ENCODE assay signal across 17 cellular contexts in the genomic region with DNA sequence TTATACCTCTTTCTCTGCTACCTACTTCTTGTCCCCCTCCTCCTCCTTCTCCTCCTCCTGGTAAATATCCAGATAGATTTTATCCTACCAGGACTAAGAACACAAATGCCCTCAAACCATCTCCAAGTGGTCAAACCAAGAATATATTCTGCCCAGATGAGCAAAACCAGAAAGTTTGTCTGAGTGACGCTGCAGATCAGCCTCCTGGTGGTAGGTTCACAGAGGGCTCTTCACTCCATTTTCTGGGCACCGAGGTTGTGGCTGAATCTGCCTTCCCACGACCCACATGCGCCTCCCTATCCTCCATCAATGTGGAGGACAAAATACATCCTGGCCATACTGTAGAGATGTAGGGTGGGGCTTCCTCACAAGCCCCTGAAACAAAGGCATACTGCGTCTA.
DNase-seq lines count a peak whose midpoint lies in the region; ATAC-seq, FAIRE-seq and TF ChIP-seq lines count a peak whose summit lies in the region.
"Had no signal": no experiment of that assay in that cellular context is flagged by ENCODE, and none has a peak within 500 bp of the region (broad histone marks: within the 10 kb centered on the region; RNA-seq: fewer than 3 reads in every experiment).

No MANE protein-coding gene starts in this region.

- H3K4me3 ChIP-seq in HEK293 (ENCODE audit: low read depth, low read length) (no peak overlapping the region), H1 (ENCODE audit: extremely low read depth in 1 of 4, insufficient read depth in 2 of 4, low read depth in 3 of 4, low read length in 4 of 4) (no peak overlapping the region)
- H3K4me3 ChIP-seq: A549, BLaER1 had no signal

- H2BK120ac ChIP-seq in H1 (replicated peaks; ENCODE audit: low read depth, low read length), result no peak overlapping the region

- H3K27me3 ChIP-seq in H1 (replicated peaks in 1 of 4; ENCODE audit: control insufficient read depth in 3 of 4, extremely low read depth in 1 of 4, insufficient read depth in 3 of 4, low read length in 3 of 4), result no peaks in the 10 kb centered on the region
- H3K27me3 ChIP-seq: BLaER1 had no signal

- peak; percentile 13 to 14; a peak in 2 of 4 replicates for TF ChIP-seq RAD21 in H1 (IDR thresholded peaks at IDR 0.05 in 1 of 2, conservative IDR thresholded peaks at IDR 0.05 in 1 of 2; ENCODE audit: low read depth in 2 of 2, low read length in 2 of 2)

- no peak for TF ChIP-seq POLR2A in H1 (IDR thresholded peaks at IDR 0.05; ENCODE audit: control extremely low read depth in 1 of 2, low read depth in 2 of 2, low read length in 2 of 2)

- no peak overlapping the region for H3K4me2 ChIP-seq in H1 (ENCODE audit: insufficient read depth in 1 of 2, low read depth in 2 of 2, low read length in 2 of 2)
- H3K4me2 ChIP-seq: A549 had no signal

- no peak overlapping the region for H2BK5ac ChIP-seq in H1 (ENCODE audit: low read depth, low read length)

- FAIRE-seq in H1 (lab: Jason Lieb, UNC), result no peak
- FAIRE-seq: A549, H54 had no signal

- no peak overlapping the region for H3K9ac ChIP-seq in H1 (replicated peaks in 1 of 4; ENCODE audit: extremely low read depth in 1 of 4, low read depth in 3 of 4, low read length in 3 of 4)
- H3K9ac ChIP-seq: BLaER1 had no signal

- TF ChIP-seq CTCF in AG09319 (IDR thresholded peaks at IDR 0.05; ENCODE audit: low read depth, low read length), result peak; percentile 5; the same call in 1 of the 2 replicates
- TF ChIP-seq CTCF in HEK293 (tag by site-specific recombination; IDR thresholded peaks at IDR 0.05), result peak; percentile 39
- peak in 1 of 3 experiments; percentile 33; a peak in 2 of 4 replicates for TF ChIP-seq CTCF in H1 (IDR thresholded peaks at IDR 0.05; ENCODE audit: control extremely low read depth in 1 of 3, insufficient read depth in 1 of 3, low read depth in 1 of 3, low read length in 3 of 3)
- peak; percentile 24 for TF ChIP-seq CTCF in osteocyte (IDR thresholded peaks at IDR 0.05)

- POLR2A ChIA-PET in HEK293 (lab: Yijun Ruan, JAX), result no interaction called here
- POLR2A ChIA-PET in H1 (lab: Charles Lee; ENCODE audit: partially characterized antibody), result no interaction called here

- H4K8ac ChIP-seq in H1 (ENCODE audit: extremely low read depth, insufficient read depth, low read length), result no peak overlapping the region

- CTCF ChIA-PET in HEK293 (lab: Yijun Ruan, JAX), result no interaction called here
- CTCF ChIA-PET in H1 (lab: Charles Lee; ENCODE audit: partially characterized antibody), result no interaction called here

- H3K4me1 ChIP-seq in HEK293 (ENCODE audit: control insufficient read depth, insufficient read depth, low read length), result no peaks in the 10 kb centered on the region; the same call in 1 of the 2 replicates
- peaks cover 0 to 8% (median 0%) of the 10 kb centered on the region in 4 experiments; a peak in 4 of 7 replicates for H3K4me1 ChIP-seq in H1 (replicated peaks in 1 of 4; ENCODE audit: control insufficient read depth in 3 of 4, insufficient read depth in 4 of 4, low read length in 3 of 4)

- no peaks in the 10 kb centered on the region for H3K79me1 ChIP-seq in H1 (ENCODE audit: low read depth, low read length)

- H3K4me1 Mint-ChIP-seq in osteocyte (ENCODE audit: unreplicated experiment), result peaks cover 30% of the 10 kb centered on the region
- H3K4me1 Mint-ChIP-seq: CD8-positive, alpha-beta memory T cell had no signal

- H3K27me3 Mint-ChIP-seq in osteocyte (ENCODE audit: unreplicated experiment), result no peaks in the 10 kb centered on the region

- no peak overlapping the region for H4K5ac ChIP-seq in H1 (ENCODE audit: insufficient read length, low read depth, low read length)

- H3K36me3 ChIP-seq in HEK293 (ENCODE audit: control insufficient read depth in 2 of 2, insufficient read depth in 1 of 2, low read length in 2 of 2), result no peaks in the 10 kb centered on the region
- no peaks in the 10 kb centered on the region for H3K36me3 ChIP-seq in H1 (ENCODE audit: control insufficient read depth in 2 of 4, insufficient read depth in 4 of 4, low read length in 3 of 4)
- H3K36me3 ChIP-seq: BLaER1 had no signal

- ATAC-seq in GM21526 (IDR thresholded peaks at IDR 0.05; ENCODE audit: low FRiP score, unreplicated experiment), result no peak

- H2BK15ac ChIP-seq in H1 (ENCODE audit: low read length), result no peak overlapping the region

- no peak overlapping the region for H3K23ac ChIP-seq in H1 (ENCODE audit: insufficient read length)

- H3K14ac ChIP-seq in H1 (ENCODE audit: insufficient read length), result no peak overlapping the region

- H2BK12ac ChIP-seq in H1 (ENCODE audit: low read depth, low read length), result no peak overlapping the region

- H3K9me3 ChIP-seq in HEK293 (ENCODE audit: control insufficient read depth, insufficient read depth, low read depth, low read length) (no peaks in the 10 kb centered on the region), H1 (ENCODE audit: insufficient read depth in 2 of 2, low read depth in 1 of 2, low read length in 1 of 2) (peaks cover 5 to 8% of the 10 kb centered on the region in 2 experiments; a peak in 2 of 4 replicates)

- no peak for TF ChIP-seq EP300 in H1 (IDR thresholded peaks at IDR 0.05; ENCODE audit: borderline replicate concordance in 1 of 2, low read depth in 2 of 2, low read length in 2 of 2)

- no peaks in the 10 kb centered on the region for H4K20me1 ChIP-seq in H1 (replicated peaks in 1 of 2; ENCODE audit: control insufficient read depth in 1 of 2, insufficient read depth in 2 of 2, low read length in 2 of 2)
- H4K20me1 ChIP-seq: BLaER1 had no signal

- no peaks in the 10 kb centered on the region for H3K79me2 ChIP-seq in H1 (ENCODE audit: control insufficient read depth in 1 of 2, insufficient read depth in 2 of 2, low read length in 2 of 2)

- peaks cover 9% of the 10 kb centered on the region for H3K9me3 Mint-ChIP-seq in osteocyte (ENCODE audit: unreplicated experiment)

- no peak overlapping the region for H3K4me3 Mint-ChIP-seq in osteocyte (ENCODE audit: unreplicated experiment)
- H3K4me3 Mint-ChIP-seq: CD8-positive, alpha-beta memory T cell had no signal

- 90% methylated on average over 5 of the region's 5 CpGs; no CpG with 5 or more reads in 1 of the 2 experiments for WGBS in H1 (ENCODE audit: extremely low coverage in 1 of 2, insufficient coverage in 1 of 2, insufficient read length in 1 of 2, insufficient replicate concordance in 2 of 2, low coverage in 1 of 2, low lambda C conversion rate in 2 of 2, missing lambda C conversion rate in 1 of 2), 2 experiments

- H2AK5ac ChIP-seq in H1 (ENCODE audit: low read depth, low read length), result no peak overlapping the region

- H3K27ac ChIP-seq in HEK293 (ENCODE audit: extremely low read depth, low read depth, low read length) (no peak overlapping the region), H1 (ENCODE audit: low read depth, low read length) (no peak overlapping the region)
- H3K27ac ChIP-seq: BLaER1, HL-60 had no signal

- H2AFZ ChIP-seq in H1 (ENCODE audit: low read length), result no peak overlapping the region

- no peak overlapping the region for H3K4ac ChIP-seq in H1 (replicated peaks; ENCODE audit: insufficient read length, low read depth, low read length)

- H3K27ac Mint-ChIP-seq in osteocyte (ENCODE audit: unreplicated experiment), result no peak overlapping the region
- H3K27ac Mint-ChIP-seq: CD8-positive, alpha-beta memory T cell had no signal

- H2BK20ac ChIP-seq in H1 (ENCODE audit: low read length), result no peak overlapping the region

- no peak overlapping the region for H3K18ac ChIP-seq in H1 (ENCODE audit: extremely low read depth, low read length)

- no peak overlapping the region for H3K56ac ChIP-seq in H1 (replicated peaks; ENCODE audit: insufficient read length, low read depth, low read length)

- no peaks in the 10 kb centered on the region for H3K36me3 Mint-ChIP-seq in osteocyte (ENCODE audit: unreplicated experiment)

- H3K23me2 ChIP-seq in H1 (ENCODE audit: low read depth, low read length), result no peaks in the 10 kb centered on the region

- no peak overlapping the region for H4K91ac ChIP-seq in H1 (replicated peaks; ENCODE audit: insufficient read length, low read length)

- no peak for DNase-seq in AG09319 (ENCODE audit: extremely low read depth, low read depth)
- DNase-seq in H1 (ENCODE audit: low read depth in 1 of 2, low spot score in 2 of 2), result no peak
- DNase-seq in osteocyte (ENCODE audit: extremely low spot score, unreplicated experiment), result no peak
- no peak for DNase-seq in DMS 273 (lab: John Stamatoyannopoulos, UW; ENCODE audit: unreplicated experiment)
- no peak for DNase-seq in NCI-H774 (lab: John Stamatoyannopoulos, UW)
- DNase-seq: CD8-positive, alpha-beta memory T cell; MV-4-11; NCI-H1417 treated with DMSO at 0.1 percent for 48 hours; NCI-H2081; NCI-H2227 treated with DMSO at 0.1 percent for 48 hours; SIG-M5 had no signal

TF ChIP-seq in HEK293, 187 proteins besides CTCF, POLR2A, EP300 and RAD21 (continues in another document):
- TF ChIP-seq ZNF2 (tag by site-specific recombination; IDR thresholded peaks at IDR 0.05), result no peak

TF ChIP-seq in H1, 55 proteins besides CTCF, POLR2A, EP300 and RAD21:
- no peak for TF ChIP-seq SIN3A (conservative IDR thresholded peaks at IDR 0.05 in 1 of 2, IDR thresholded peaks at IDR 0.05 in 1 of 2; ENCODE audit: low read depth in 1 of 2, low read length in 2 of 2)
- TF ChIP-seq CBX8 (IDR thresholded peaks at IDR 0.05; ENCODE audit: borderline replicate concordance, low read depth, low read length), result no peak
- no peak for TF ChIP-seq SIX5 (IDR thresholded peaks at IDR 0.05; ENCODE audit: low read depth, low read length)
- no peak for TF ChIP-seq POU5F1 (IDR thresholded peaks at IDR 0.05; ENCODE audit: low read depth, low read length)
- TF ChIP-seq TAF7 (optimal IDR thresholded peaks at IDR 0.05; ENCODE audit: borderline replicate concordance, low read depth, low read length), result no peak
